Comparison of ENCODE assay signal across 19 cellular contexts in genomic region chr10:42969147-42969546, GRCh38.
DNase-seq lines count a peak whose midpoint lies in the region; TF ChIP-seq lines count a peak whose summit lies in the region.
"Had no signal": no experiment of that assay in that cellular context is flagged by ENCODE, and none has a peak within 500 bp of the region (broad histone marks: within the 10 kb centered on the region; RNA-seq: fewer than 3 reads in every experiment).

No MANE protein-coding gene starts in this region.

- no peak overlapping the region for H3K27ac ChIP-seq in esophagus muscularis mucosa (replicated peaks in 1 of 4)

- no peak overlapping the region for H3K4me3 ChIP-seq in H7 (ENCODE audit: insufficient read depth, low read depth, low read length)
- H3K4me3 ChIP-seq in esophagus muscularis mucosa = no peak overlapping the region

- no peak for TF ChIP-seq CTCF in esophagus muscularis mucosa (IDR thresholded peaks at IDR 0.05)

- WGBS in esophagus muscularis mucosa = 96% methylated on average over 3 of the region's 3 CpGs

- no peaks in the 10 kb centered on the region for H3K9me3 ChIP-seq in esophagus muscularis mucosa

- H3K4me1 ChIP-seq in esophagus muscularis mucosa = no peaks in the 10 kb centered on the region

- no peaks in the 10 kb centered on the region for H3K9me3 Mint-ChIP-seq in activated T-cell treated with anti-CD3 and anti-CD28 coated beads, Interleukin-2, amount 50 U/mL, for 24 hours

- H3K4me3 Mint-ChIP-seq in activated T-cell treated with anti-CD3 and anti-CD28 coated beads, Interleukin-2, amount 50 U/mL, for 24 hours = no peak overlapping the region
- H3K4me3 Mint-ChIP-seq: CD14-positive monocyte had no signal

- intact Hi-C loops in esophagus muscularis mucosa (cut with DNase I) = no loop called here
- intact Hi-C loops in posterior vena cava (cut with DNase I) = no loop called here

- H3K27me3 ChIP-seq in H7 (ENCODE audit: control insufficient read depth, insufficient read depth, low read length) = no peaks in the 10 kb centered on the region
- H3K27me3 ChIP-seq in esophagus muscularis mucosa = peaks cover 0 to 23% (median 0%) of the 10 kb centered on the region in 4 donors

- no peak overlapping the region for H3K27ac Mint-ChIP-seq in activated T-cell treated with anti-CD3 and anti-CD28 coated beads, Interleukin-2, amount 50 U/mL, for 24 hours

- H3K36me3 Mint-ChIP-seq in activated T-cell treated with anti-CD3 and anti-CD28 coated beads, Interleukin-2, amount 50 U/mL, for 24 hours (ENCODE audit: low read depth) = no peaks in the 10 kb centered on the region

- DNase-seq in activated T-cell treated with anti-CD3 and anti-CD28 coated beads, Interleukin-2, amount 50 U/mL, for 24 hours = peak; percentile 3
- no peak for DNase-seq in activated T-cell treated with anti-CD3 and anti-CD28 coated beads, Interleukin-2, amount 50 U/mL, for 1 hour
- peak; percentile 22 for DNase-seq in H7
- DNase-seq in esophagus muscularis mucosa (ENCODE audit: extremely low spot score) = peak; percentile 64
- peak; percentile 64 for DNase-seq in posterior vena cava (ENCODE audit: low spot score)
- no peak for DNase-seq in SHP77 treated with DMSO at 0.1 percent for 48 hours (lab: John Stamatoyannopoulos, UW)
- no peak for DNase-seq in SK-N-DZ (ENCODE audit: low spot score)
- no peak for DNase-seq in NCI-H2196 treated with DMSO at 0.1 percent for 48 hours (lab: John Stamatoyannopoulos, UW; ENCODE audit: unreplicated experiment)
- DNase-seq: GDM1, Karpas-422, MV-4-11, NCI-H1105 treated with DMSO at 0.1 percent for 48 hours, NCI-H2081, NCI-H2171, NCI-H446, NCI-H526 treated with DMSO at 0.1 percent for 48 hours, OCI-M1, SIG-M5 had no signal

- H3K4me1 Mint-ChIP-seq in activated T-cell treated with anti-CD3 and anti-CD28 coated beads, Interleukin-2, amount 50 U/mL, for 24 hours (ENCODE audit: low read depth) = no peaks in the 10 kb centered on the region

- no peaks in the 10 kb centered on the region for H3K36me3 ChIP-seq in H7 (replicated peaks; ENCODE audit: control insufficient read depth, insufficient read depth, low read length)
- H3K36me3 ChIP-seq in esophagus muscularis mucosa = no peaks in the 10 kb centered on the region

- no peaks in the 10 kb centered on the region for H3K27me3 Mint-ChIP-seq in activated T-cell treated with anti-CD3 and anti-CD28 coated beads, Interleukin-2, amount 50 U/mL, for 24 hours

- no peak for TF ChIP-seq POLR2A in esophagus muscularis mucosa (IDR thresholded peaks at IDR 0.05; ENCODE audit: low read depth)

- TF ChIP-seq EP300 in esophagus muscularis mucosa (IDR thresholded peaks at IDR 0.05) = no peak

Comparison
In these comparisons a context has a peak if more than half of its experiments do, and no peak if none do; other contexts are left out.
1. DNase-seq: peak in activated T-cell treated with anti-CD3 and anti-CD28 coated beads, Interleukin-2, amount 50 U/mL, for 24 hours (single experiment), H7 (single experiment), esophagus muscularis mucosa (single experiment) and posterior vena cava (single experiment); none in activated T-cell treated with anti-CD3 and anti-CD28 coated beads, Interleukin-2, amount 50 U/mL, for 1 hour (single experiment), SHP77 treated with DMSO at 0.1 percent for 48 hours (single experiment), SK-N-DZ (single experiment) and NCI-H2196 treated with DMSO at 0.1 percent for 48 hours (single experiment).